ENCODE assay signal across 19 cellular contexts in the genomic region with DNA sequence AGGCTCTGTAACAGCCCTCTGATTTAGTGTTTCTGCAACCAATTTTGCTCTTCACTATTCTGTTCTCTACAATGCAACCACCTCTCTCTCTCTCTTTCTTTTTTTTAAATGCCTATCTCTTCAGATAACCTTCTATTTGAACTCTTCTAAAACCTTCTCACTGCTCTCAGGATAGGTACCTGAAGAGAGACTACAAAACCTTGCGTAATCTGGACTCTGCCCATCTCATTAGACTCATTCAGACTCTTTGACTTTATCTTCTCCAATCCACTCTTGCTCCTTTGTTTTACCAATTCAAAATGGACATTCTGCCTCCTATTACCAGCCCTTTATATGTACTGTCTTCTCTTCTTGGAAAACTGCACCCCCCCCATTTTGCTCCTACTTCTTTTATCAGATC.
DNase-seq lines count a peak whose midpoint lies in the region; ATAC-seq, FAIRE-seq and TF ChIP-seq lines count a peak whose summit lies in the region.
"Had no signal": no experiment of that assay in that cellular context is flagged by ENCODE, and none has a peak within 500 bp of the region (broad histone marks: within the 10 kb centered on the region; RNA-seq: fewer than 3 reads in every experiment).

No MANE protein-coding gene starts in this region.

- H3K27me3 Mint-ChIP-seq in H9 (ENCODE audit: low read depth), result no peaks in the 10 kb centered on the region; the same call in 1 of the 2 replicates
- no peaks in the 10 kb centered on the region for H3K27me3 Mint-ChIP-seq in activated T-helper 17 cell treated with anti-CD3 and anti-CD28 coated beads, Interleukin-2, amount 50 U/mL, for 72 hours

- no peaks in the 10 kb centered on the region for H3K79me1 ChIP-seq in H9 (ENCODE audit: insufficient read depth, low read depth, low read length, poor library complexity, severe bottlenecking)

- WGBS in H9 (ENCODE audit: extremely low coverage, insufficient read length, low lambda C conversion rate), result no CpG with 5 or more reads among the region's 1 CpG
- WGBS in small intestine, 3 donors, result 75 to 93% (median 79%) methylated on average over 1 of the region's 1 CpG

- H3K27ac Mint-ChIP-seq in H9, result peak overlapping the region in 2 of 3 experiments; percentile 37 to 48; a peak in 3 of 7 replicates
- H3K27ac Mint-ChIP-seq in activated T-helper 17 cell treated with anti-CD3 and anti-CD28 coated beads, Interleukin-2, amount 50 U/mL, for 72 hours, result peak overlapping the region; percentile 12
- H3K27ac Mint-ChIP-seq: CD14-positive monocyte, endodermal cell had no signal

- no peak overlapping the region for H2BK120ac ChIP-seq in H9 (ENCODE audit: low read depth, low read length, poor library complexity, severe bottlenecking)

- H3K9me3 ChIP-seq in H9 (ENCODE audit: control insufficient read depth, low read depth, low read length) (no peaks in the 10 kb centered on the region), small intestine (ENCODE audit: control insufficient read depth, low read depth) (no peaks in the 10 kb centered on the region), OCI-LY7 (ENCODE audit: low read length) (no peaks in the 10 kb centered on the region)
- H3K9me3 ChIP-seq: body of pancreas, pancreas had no signal

- CTCF ChIA-PET in OCI-LY7 (lab: Charles Lee; ENCODE audit: unreplicated experiment), result no interaction called here

- H4K5ac ChIP-seq in H9 (ENCODE audit: insufficient read length, low read depth, low read length), result no peak overlapping the region

- ATAC-seq in activated T-helper 17 cell treated with anti-CD3 and anti-CD28 coated beads, Interleukin-2, amount 50 U/mL, for 72 hours (replicated peaks), result no peak
- ATAC-seq in left lobe of liver (peak; percentile 68), HG03039 (IDR thresholded peaks at IDR 0.05; ENCODE audit: unreplicated experiment) (no peak)
- ATAC-seq: activated T-cell treated with anti-CD3 and anti-CD28 coated beads, Interleukin-2, amount 50 U/mL, for 4 hours; body of pancreas; pancreas had no signal

- H3K4me2 ChIP-seq in H9 (ENCODE audit: insufficient read depth, insufficient read length, low read length) (no peak overlapping the region), OCI-LY7 (ENCODE audit: low read length) (no peak overlapping the region)

- no peak overlapping the region for H2BK5ac ChIP-seq in H9 (ENCODE audit: insufficient read length, low read length)

- H3K4me3 Mint-ChIP-seq in H9, result no peak overlapping the region; a peak in 1 of 5 replicates
- no peak overlapping the region for H3K4me3 Mint-ChIP-seq in activated T-helper 17 cell treated with anti-CD3 and anti-CD28 coated beads, Interleukin-2, amount 50 U/mL, for 72 hours
- H3K4me3 Mint-ChIP-seq: activated T-cell treated with anti-CD3 and anti-CD28 coated beads, Interleukin-2, amount 50 U/mL, for 4 hours; CD14-positive monocyte; endodermal cell had no signal

- no peak overlapping the region for H2BK20ac ChIP-seq in H9 (ENCODE audit: low read depth, low read length, poor library complexity, severe bottlenecking)

- no TSS peak for BruUV-seq in OCI-LY7 (replicated peaks; lab: Mats Ljungman, UMichigan)

- H3K4me1 ChIP-seq in H9 (ENCODE audit: insufficient read depth, low read length) (peaks cover 5% of the 10 kb centered on the region; the same call in 1 of the 2 replicates), small intestine (ENCODE audit: control insufficient read depth in 2 of 2, insufficient read depth in 1 of 2, low read depth in 1 of 2, low read length in 1 of 2) (no peaks in the 10 kb centered on the region), OCI-LY7 (ENCODE audit: insufficient read depth, low read length, poor library complexity, severe bottlenecking) (no peaks in the 10 kb centered on the region)
- H3K4me1 ChIP-seq: body of pancreas, pancreas had no signal

- no peak overlapping the region for H2BK12ac ChIP-seq in H9 (ENCODE audit: insufficient read length, low read depth, low read length)

- H3K27ac ChIP-seq in H9 (ENCODE audit: insufficient read length, low read depth, low read length) (no peak overlapping the region), small intestine (ENCODE audit: low read depth in 1 of 2, low read length in 1 of 2) (no peak overlapping the region), OCI-LY7 (ENCODE audit: low read depth, low read length, poor library complexity, severe bottlenecking) (no peak overlapping the region)
- H3K27ac ChIP-seq: body of pancreas, pancreas had no signal

- DNase-seq in H9 (no peak), left lobe of liver (ENCODE audit: low spot score) (no peak), small intestine (peak; percentile 68), NCI-H1092 (lab: John Stamatoyannopoulos, UW) (no peak), OCI-LY7 (ENCODE audit: low spot score) (no peak), D341Med (ENCODE audit: low spot score) (no peak)
- DNase-seq: activated CD4-positive, CD25-positive, alpha-beta regulatory T cell treated with anti-CD3 and anti-CD28 coated beads, Interleukin-2, amount 50 U/mL, for 72 hours; activated T-cell treated with anti-CD3 and anti-CD28 coated beads, Interleukin-2, amount 50 U/mL, for 4 hours; body of pancreas; endodermal cell; H7; MV-4-11; NCI-H2227 treated with DMSO at 0.1 percent for 48 hours; pancreas had no signal

- H3K4ac ChIP-seq in H9 (ENCODE audit: low read depth, low read length), result no peak overlapping the region

- H3K9me2 ChIP-seq in OCI-LY7 (ENCODE audit: insufficient read depth, low read length), result no peaks in the 10 kb centered on the region

- no peak overlapping the region for H3K56ac ChIP-seq in H9 (ENCODE audit: insufficient read length, low read depth, low read length)

- no peak overlapping the region for H4K8ac ChIP-seq in H9 (replicated peaks; ENCODE audit: insufficient read length, low read depth, low read length)

- H4K91ac ChIP-seq in H9 (ENCODE audit: insufficient read length, low read depth, low read length), result no peak overlapping the region

- H3K36me3 Mint-ChIP-seq in H9 (ENCODE audit: insufficient read depth in 1 of 3, low read depth in 3 of 3), result peaks cover 0 to 6% (median 5%) of the 10 kb centered on the region in 3 experiments; a peak in 4 of 7 replicates
- peaks cover 54% of the 10 kb centered on the region for H3K36me3 Mint-ChIP-seq in activated T-helper 17 cell treated with anti-CD3 and anti-CD28 coated beads, Interleukin-2, amount 50 U/mL, for 72 hours (ENCODE audit: low read depth)

- no peak for TF ChIP-seq CTCF in H9 (conservative IDR thresholded peaks at IDR 0.05)
- TF ChIP-seq CTCF in OCI-LY7 (conservative IDR thresholded peaks at IDR 0.05; ENCODE audit: low read length), result no peak

- H3K4me1 Mint-ChIP-seq in H9, result peaks cover 27 to 28% of the 10 kb centered on the region in 2 experiments
- peaks cover 25% of the 10 kb centered on the region for H3K4me1 Mint-ChIP-seq in activated T-helper 17 cell treated with anti-CD3 and anti-CD28 coated beads, Interleukin-2, amount 50 U/mL, for 72 hours

- no peak overlapping the region for H3K4me3 ChIP-seq in small intestine (ENCODE audit: low read depth in 1 of 2, low read length in 2 of 2)
- no peak overlapping the region for H3K4me3 ChIP-seq in OCI-LY7 (ENCODE audit: low read depth, low read length, poor library complexity, severe bottlenecking)
- H3K4me3 ChIP-seq: body of pancreas, lung, pancreas had no signal

- peaks cover 0 to 7% of the 10 kb centered on the region in 2 donors for H3K36me3 ChIP-seq in small intestine (ENCODE audit: control insufficient read depth in 2 of 2, insufficient read depth in 2 of 2, low read length in 2 of 2)
- H3K36me3 ChIP-seq in OCI-LY7 (ENCODE audit: insufficient read depth, low read length), result peaks cover 27% of the 10 kb centered on the region

- H2BK15ac ChIP-seq in H9 (ENCODE audit: low read depth, low read length), result no peak overlapping the region

- no peak overlapping the region for H3K9ac ChIP-seq in H9 (ENCODE audit: extremely low read depth, insufficient read length, low read length)

- H3K9me3 Mint-ChIP-seq in H9, result no peaks in the 10 kb centered on the region
- H3K9me3 Mint-ChIP-seq in activated T-helper 17 cell treated with anti-CD3 and anti-CD28 coated beads, Interleukin-2, amount 50 U/mL, for 72 hours, result peaks cover 7% of the 10 kb centered on the region
- H3K9me3 Mint-ChIP-seq: activated T-cell treated with anti-CD3 and anti-CD28 coated beads, Interleukin-2, amount 50 U/mL, for 4 hours; endodermal cell had no signal

- no peak overlapping the region for H3K23ac ChIP-seq in H9 (ENCODE audit: insufficient read length, low read depth, low read length)

- H3K27me3 ChIP-seq in H9 (ENCODE audit: insufficient read depth, low read length) (no peaks in the 10 kb centered on the region), small intestine (ENCODE audit: control insufficient read depth in 2 of 2, insufficient read depth in 2 of 2, low read length in 2 of 2) (no peaks in the 10 kb centered on the region)
- H3K27me3 ChIP-seq: body of pancreas, pancreas had no signal

- H3K79me2 ChIP-seq in H9 (ENCODE audit: insufficient read depth, low read length), result no peaks in the 10 kb centered on the region
- no peaks in the 10 kb centered on the region for H3K79me2 ChIP-seq in OCI-LY7 (ENCODE audit: insufficient read depth, low read depth, low read length)

- intact Hi-C loops in OCI-LY7 (cut with micrococcal nuclease; ENCODE audit: unreplicated experiment), result no loop called here

- POLR2A ChIA-PET in OCI-LY7 (lab: Charles Lee), result no interaction called here

- FAIRE-seq in small intestine (lab: Jason Lieb, UNC), result no peak
- FAIRE-seq: G401.6, pancreas had no signal

- H3T11ph ChIP-seq in H9 (ENCODE audit: low read length), result no peak overlapping the region

- H3K23me2 ChIP-seq in H9 (ENCODE audit: insufficient read length, low read depth, low read length, poor library complexity, severe bottlenecking), result no peaks in the 10 kb centered on the region

- no peak overlapping the region for H2AK5ac ChIP-seq in H9 (ENCODE audit: insufficient read length, low read length)

- H2AFZ ChIP-seq in H9 (ENCODE audit: low read length), result no peak overlapping the region
- no peak overlapping the region for H2AFZ ChIP-seq in OCI-LY7 (ENCODE audit: low read length)

- H4K20me1 ChIP-seq in H9 (ENCODE audit: control insufficient read depth, insufficient read depth, insufficient read length), result no peaks in the 10 kb centered on the region
- no peaks in the 10 kb centered on the region for H4K20me1 ChIP-seq in OCI-LY7 (ENCODE audit: insufficient read depth, low read length)

- no peak overlapping the region for H3K14ac ChIP-seq in H9 (ENCODE audit: insufficient read depth, low read length)

- no peak overlapping the region for H3K18ac ChIP-seq in H9 (ENCODE audit: insufficient read length, low read depth, low read length)
